1 cellular context compared by ENCODE assay signal in the genomic region with DNA sequence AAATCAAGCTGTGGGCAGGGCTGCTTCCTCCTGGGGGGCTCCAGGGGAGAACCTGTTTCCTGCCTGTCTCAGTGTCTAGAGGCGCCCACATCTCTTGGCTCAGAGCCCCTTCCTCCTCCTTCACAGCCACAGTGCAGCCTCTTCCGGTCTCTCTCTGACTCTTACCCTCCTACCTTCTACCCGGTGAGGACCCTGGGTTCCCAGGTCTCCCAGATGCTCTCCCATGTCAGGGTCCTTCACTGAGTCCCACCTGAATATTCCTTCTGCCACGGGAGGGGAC.
TF ChIP-seq lines count a peak whose summit lies in the region.

No MANE protein-coding gene starts in this region.

TF ChIP-seq in GM23338, 12 proteins besides CTCF, POLR2A, EP300 and RAD21 (continued from another document):
- TF ChIP-seq, protein P1, sequence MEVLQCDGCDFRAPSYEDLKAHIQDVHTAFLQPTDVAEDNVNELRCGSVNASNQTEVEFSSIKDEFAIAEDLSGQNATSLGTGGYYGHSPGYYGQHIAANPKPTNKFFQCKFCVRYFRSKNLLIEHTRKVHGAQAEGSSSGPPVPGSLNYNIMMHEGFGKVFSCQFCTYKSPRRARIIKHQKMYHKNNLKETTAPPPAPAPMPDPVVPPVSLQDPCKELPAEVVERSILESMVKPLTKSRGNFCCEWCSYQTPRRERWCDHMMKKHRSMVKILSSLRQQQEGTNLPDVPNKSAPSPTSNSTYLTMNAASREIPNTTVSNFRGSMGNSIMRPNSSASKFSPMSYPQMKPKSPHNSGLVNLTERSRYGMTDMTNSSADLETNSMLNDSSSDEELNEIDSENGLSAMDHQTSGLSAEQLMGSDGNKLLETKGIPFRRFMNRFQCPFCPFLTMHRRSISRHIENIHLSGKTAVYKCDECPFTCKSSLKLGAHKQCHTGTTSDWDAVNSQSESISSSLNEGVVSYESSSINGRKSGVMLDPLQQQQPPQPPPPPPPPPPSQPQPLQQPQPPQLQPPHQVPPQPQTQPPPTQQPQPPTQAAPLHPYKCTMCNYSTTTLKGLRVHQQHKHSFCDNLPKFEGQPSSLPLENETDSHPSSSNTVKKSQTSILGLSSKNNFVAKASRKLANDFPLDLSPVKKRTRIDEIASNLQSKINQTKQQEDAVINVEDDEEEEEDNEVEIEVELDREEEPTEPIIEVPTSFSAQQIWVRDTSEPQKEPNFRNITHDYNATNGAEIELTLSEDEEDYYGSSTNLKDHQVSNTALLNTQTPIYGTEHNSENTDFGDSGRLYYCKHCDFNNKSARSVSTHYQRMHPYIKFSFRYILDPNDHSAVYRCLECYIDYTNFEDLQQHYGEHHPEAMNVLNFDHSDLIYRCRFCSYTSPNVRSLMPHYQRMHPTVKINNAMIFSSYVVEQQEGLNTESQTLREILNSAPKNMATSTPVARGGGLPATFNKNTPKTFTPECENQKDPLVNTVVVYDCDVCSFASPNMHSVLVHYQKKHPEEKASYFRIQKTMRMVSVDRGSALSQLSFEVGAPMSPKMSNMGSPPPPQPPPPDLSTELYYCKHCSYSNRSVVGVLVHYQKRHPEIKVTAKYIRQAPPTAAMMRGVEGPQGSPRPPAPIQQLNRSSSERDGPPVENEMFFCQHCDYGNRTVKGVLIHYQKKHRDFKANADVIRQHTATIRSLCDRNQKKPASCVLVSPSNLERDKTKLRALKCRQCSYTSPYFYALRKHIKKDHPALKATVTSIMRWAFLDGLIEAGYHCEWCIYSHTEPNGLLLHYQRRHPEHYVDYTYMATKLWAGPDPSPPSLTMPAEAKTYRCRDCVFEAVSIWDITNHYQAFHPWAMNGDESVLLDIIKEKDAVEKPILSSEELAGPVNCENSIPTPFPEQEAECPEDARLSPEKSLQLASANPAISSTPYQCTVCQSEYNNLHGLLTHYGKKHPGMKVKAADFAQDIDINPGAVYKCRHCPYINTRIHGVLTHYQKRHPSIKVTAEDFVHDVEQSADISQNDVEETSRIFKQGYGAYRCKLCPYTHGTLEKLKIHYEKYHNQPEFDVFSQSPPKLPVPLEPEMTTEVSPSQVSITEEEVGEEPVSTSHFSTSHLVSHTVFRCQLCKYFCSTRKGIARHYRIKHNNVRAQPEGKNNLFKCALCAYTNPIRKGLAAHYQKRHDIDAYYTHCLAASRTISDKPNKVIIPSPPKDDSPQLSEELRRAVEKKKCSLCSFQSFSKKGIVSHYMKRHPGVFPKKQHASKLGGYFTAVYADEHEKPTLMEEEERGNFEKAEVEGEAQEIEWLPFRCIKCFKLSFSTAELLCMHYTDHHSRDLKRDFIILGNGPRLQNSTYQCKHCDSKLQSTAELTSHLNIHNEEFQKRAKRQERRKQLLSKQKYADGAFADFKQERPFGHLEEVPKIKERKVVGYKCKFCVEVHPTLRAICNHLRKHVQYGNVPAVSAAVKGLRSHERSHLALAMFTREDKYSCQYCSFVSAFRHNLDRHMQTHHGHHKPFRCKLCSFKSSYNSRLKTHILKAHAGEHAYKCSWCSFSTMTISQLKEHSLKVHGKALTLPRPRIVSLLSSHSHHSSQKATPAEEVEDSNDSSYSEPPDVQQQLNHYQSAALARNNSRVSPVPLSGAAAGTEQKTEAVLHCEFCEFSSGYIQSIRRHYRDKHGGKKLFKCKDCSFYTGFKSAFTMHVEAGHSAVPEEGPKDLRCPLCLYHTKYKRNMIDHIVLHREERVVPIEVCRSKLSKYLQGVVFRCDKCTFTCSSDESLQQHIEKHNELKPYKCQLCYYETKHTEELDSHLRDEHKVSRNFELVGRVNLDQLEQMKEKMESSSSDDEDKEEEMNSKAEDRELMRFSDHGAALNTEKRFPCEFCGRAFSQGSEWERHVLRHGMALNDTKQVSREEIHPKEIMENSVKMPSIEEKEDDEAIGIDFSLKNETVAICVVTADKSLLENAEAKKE (CRISPR knock-in tag; IDR thresholded peaks at IDR 0.05): no peak
- no peak for TF ChIP-seq NANOG (IDR thresholded peaks at IDR 0.05; ENCODE audit: borderline replicate concordance)
- no peak for TF ChIP-seq ZNF114 (CRISPR knock-in tag; IDR thresholded peaks at IDR 0.05)
- TF ChIP-seq ZNF331 (CRISPR knock-in tag; IDR thresholded peaks at IDR 0.05; ENCODE audit: low read depth): no peak
TF ChIP-seq in GM23338: peak in this region for 0.
